In genomic region chr15:74396445-74397238, GRCh38 we compare ENCODE assay signal across 1 cellular context.
TF ChIP-seq lines count a peak whose summit lies in the region.

No MANE protein-coding gene starts in this region.

TF ChIP-seq in GM23338, 12 proteins besides CTCF, POLR2A, EP300 and RAD21:
- TF ChIP-seq, protein P1, sequence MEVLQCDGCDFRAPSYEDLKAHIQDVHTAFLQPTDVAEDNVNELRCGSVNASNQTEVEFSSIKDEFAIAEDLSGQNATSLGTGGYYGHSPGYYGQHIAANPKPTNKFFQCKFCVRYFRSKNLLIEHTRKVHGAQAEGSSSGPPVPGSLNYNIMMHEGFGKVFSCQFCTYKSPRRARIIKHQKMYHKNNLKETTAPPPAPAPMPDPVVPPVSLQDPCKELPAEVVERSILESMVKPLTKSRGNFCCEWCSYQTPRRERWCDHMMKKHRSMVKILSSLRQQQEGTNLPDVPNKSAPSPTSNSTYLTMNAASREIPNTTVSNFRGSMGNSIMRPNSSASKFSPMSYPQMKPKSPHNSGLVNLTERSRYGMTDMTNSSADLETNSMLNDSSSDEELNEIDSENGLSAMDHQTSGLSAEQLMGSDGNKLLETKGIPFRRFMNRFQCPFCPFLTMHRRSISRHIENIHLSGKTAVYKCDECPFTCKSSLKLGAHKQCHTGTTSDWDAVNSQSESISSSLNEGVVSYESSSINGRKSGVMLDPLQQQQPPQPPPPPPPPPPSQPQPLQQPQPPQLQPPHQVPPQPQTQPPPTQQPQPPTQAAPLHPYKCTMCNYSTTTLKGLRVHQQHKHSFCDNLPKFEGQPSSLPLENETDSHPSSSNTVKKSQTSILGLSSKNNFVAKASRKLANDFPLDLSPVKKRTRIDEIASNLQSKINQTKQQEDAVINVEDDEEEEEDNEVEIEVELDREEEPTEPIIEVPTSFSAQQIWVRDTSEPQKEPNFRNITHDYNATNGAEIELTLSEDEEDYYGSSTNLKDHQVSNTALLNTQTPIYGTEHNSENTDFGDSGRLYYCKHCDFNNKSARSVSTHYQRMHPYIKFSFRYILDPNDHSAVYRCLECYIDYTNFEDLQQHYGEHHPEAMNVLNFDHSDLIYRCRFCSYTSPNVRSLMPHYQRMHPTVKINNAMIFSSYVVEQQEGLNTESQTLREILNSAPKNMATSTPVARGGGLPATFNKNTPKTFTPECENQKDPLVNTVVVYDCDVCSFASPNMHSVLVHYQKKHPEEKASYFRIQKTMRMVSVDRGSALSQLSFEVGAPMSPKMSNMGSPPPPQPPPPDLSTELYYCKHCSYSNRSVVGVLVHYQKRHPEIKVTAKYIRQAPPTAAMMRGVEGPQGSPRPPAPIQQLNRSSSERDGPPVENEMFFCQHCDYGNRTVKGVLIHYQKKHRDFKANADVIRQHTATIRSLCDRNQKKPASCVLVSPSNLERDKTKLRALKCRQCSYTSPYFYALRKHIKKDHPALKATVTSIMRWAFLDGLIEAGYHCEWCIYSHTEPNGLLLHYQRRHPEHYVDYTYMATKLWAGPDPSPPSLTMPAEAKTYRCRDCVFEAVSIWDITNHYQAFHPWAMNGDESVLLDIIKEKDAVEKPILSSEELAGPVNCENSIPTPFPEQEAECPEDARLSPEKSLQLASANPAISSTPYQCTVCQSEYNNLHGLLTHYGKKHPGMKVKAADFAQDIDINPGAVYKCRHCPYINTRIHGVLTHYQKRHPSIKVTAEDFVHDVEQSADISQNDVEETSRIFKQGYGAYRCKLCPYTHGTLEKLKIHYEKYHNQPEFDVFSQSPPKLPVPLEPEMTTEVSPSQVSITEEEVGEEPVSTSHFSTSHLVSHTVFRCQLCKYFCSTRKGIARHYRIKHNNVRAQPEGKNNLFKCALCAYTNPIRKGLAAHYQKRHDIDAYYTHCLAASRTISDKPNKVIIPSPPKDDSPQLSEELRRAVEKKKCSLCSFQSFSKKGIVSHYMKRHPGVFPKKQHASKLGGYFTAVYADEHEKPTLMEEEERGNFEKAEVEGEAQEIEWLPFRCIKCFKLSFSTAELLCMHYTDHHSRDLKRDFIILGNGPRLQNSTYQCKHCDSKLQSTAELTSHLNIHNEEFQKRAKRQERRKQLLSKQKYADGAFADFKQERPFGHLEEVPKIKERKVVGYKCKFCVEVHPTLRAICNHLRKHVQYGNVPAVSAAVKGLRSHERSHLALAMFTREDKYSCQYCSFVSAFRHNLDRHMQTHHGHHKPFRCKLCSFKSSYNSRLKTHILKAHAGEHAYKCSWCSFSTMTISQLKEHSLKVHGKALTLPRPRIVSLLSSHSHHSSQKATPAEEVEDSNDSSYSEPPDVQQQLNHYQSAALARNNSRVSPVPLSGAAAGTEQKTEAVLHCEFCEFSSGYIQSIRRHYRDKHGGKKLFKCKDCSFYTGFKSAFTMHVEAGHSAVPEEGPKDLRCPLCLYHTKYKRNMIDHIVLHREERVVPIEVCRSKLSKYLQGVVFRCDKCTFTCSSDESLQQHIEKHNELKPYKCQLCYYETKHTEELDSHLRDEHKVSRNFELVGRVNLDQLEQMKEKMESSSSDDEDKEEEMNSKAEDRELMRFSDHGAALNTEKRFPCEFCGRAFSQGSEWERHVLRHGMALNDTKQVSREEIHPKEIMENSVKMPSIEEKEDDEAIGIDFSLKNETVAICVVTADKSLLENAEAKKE (CRISPR knock-in tag; IDR thresholded peaks at IDR 0.05), result no peak
- TF ChIP-seq REST (IDR thresholded peaks at IDR 0.05; ENCODE audit: unreplicated experiment), result no peak
- no peak for TF ChIP-seq EZH2 (IDR thresholded peaks at IDR 0.05; ENCODE audit: low read depth, unreplicated experiment)
- no peak for TF ChIP-seq ZNF114 (CRISPR knock-in tag; IDR thresholded peaks at IDR 0.05)
- TF ChIP-seq EZH2phosphoT487 (IDR thresholded peaks at IDR 0.05; ENCODE audit: unreplicated experiment), result no peak
- TF ChIP-seq ZNF331 (CRISPR knock-in tag; IDR thresholded peaks at IDR 0.05; ENCODE audit: low read depth), result no peak
- no peak for TF ChIP-seq NANOG (IDR thresholded peaks at IDR 0.05; ENCODE audit: borderline replicate concordance)
- TF ChIP-seq STAT1 (IDR thresholded peaks at IDR 0.05; ENCODE audit: unreplicated experiment), result no peak
- no peak for TF ChIP-seq CREB1 (CRISPR knock-in tag; IDR thresholded peaks at IDR 0.05; ENCODE audit: low read depth)
- TF ChIP-seq JUNB (IDR thresholded peaks at IDR 0.05; ENCODE audit: unreplicated experiment), result no peak
- no peak for TF ChIP-seq POLR2AphosphoS5 (IDR thresholded peaks at IDR 0.05; ENCODE audit: low read depth)
- no peak for TF ChIP-seq ETS1 (IDR thresholded peaks at IDR 0.05)
TF ChIP-seq in GM23338: peak in this region for 0.
